Comparison of ENCODE assay signal across 16 cellular contexts in the genomic region with DNA sequence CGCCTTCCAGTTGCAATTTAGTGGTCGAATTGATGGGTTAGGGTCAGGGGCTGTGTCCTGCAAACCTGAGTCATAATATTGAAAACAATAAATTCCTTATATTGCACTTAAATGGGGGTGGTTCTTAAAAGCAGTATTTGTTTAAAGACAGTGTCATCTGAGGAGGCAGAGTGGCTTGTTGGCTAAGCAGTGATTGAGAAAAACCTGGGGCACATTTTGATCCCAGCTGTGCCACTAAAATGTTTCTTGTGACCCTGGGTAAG. TPM values are rescaled to one million over a fixed set of nuclear protein-coding genes. Genes with fewer than 3 reads are reported as not detected.
DNase-seq lines count a peak whose midpoint lies in the region; ATAC-seq and TF ChIP-seq lines count a peak whose summit lies in the region.
"Had no signal": no experiment of that assay in that cellular context is flagged by ENCODE, and none has a peak within 500 bp of the region (broad histone marks: within the 10 kb centered on the region; RNA-seq: fewer than 3 reads in every experiment).

No MANE protein-coding gene starts in this region.

- peaks cover 7 to 79% of the 10 kb centered on the region in 2 experiments for H3K79me1 ChIP-seq in IMR-90 (ENCODE audit: low read depth in 1 of 2, low read length in 2 of 2)

- no peak overlapping the region for H3K23ac ChIP-seq in IMR-90 (ENCODE audit: low read depth, low read length)

- no peak overlapping the region for H3K56ac ChIP-seq in IMR-90 (ENCODE audit: extremely low read depth, insufficient read depth, low read length)

- H3K9me3 Mint-ChIP-seq in nephron progenitor cell = no peaks in the 10 kb centered on the region
- no peaks in the 10 kb centered on the region for H3K9me3 Mint-ChIP-seq in CD8-positive, alpha-beta memory T cell
- H3K9me3 Mint-ChIP-seq in activated T-helper 1 cell treated with anti-CD3 and anti-CD28 coated beads, Interleukin-12 subunit alpha, Interleukin-12 subunit beta, Interleukin-2, Interleukin-4 antibody, amounts not matched to agents 30 ng/mL and 10 ng/mL and 1 ng/mL, durations not matched to agents 14 hours and 24 hours and 36 hours = no peaks in the 10 kb centered on the region
- H3K9me3 Mint-ChIP-seq: CD4-positive, CD25-positive, alpha-beta regulatory T cell had no signal

- H3K4me3 ChIP-seq in IMR-90 (ENCODE audit: insufficient read depth, low read depth, low read length) (no peak overlapping the region), PC-3 (ENCODE audit: low read length) (peak overlapping the region; percentile 33; the same call in 1 of the 2 replicates)
- H3K4me3 ChIP-seq in CD8-positive, alpha-beta memory T cell (ENCODE audit: low read length) = no peak overlapping the region
- H3K4me3 ChIP-seq: BLaER1, GM12878, GM23248 had no signal

- DNase-seq in NCI-H2171 treated with DMSO at 0.1 percent for 48 hours (lab: John Stamatoyannopoulos, UW) (peak; percentile 14), NCI-H2171 (lab: John Stamatoyannopoulos, UW) (no peak), IMR-90 (peak; percentile 47), PC-3 (peak; percentile 75), nephron progenitor cell (no peak)
- DNase-seq in CD8-positive, alpha-beta memory T cell = no peak
- DNase-seq in stimulated activated naive CD4-positive, alpha-beta T cell treated with Interleukin-2 at 50 U/mL for 16 hours (lab: John Stamatoyannopoulos, UW) = no peak
- no peak for DNase-seq in activated T-helper 1 cell treated with anti-CD3 and anti-CD28 coated beads, Interleukin-12 subunit alpha, Interleukin-12 subunit beta, Interleukin-2, Interleukin-4 antibody, amounts not matched to agents 30 ng/mL and 10 ng/mL and 1 ng/mL, durations not matched to agents 14 hours and 24 hours and 36 hours (ENCODE audit: low spot score)
- DNase-seq: AML-193, DMS79, H7 had no signal

- no peak overlapping the region for H3K27ac ChIP-seq in IMR-90 (ENCODE audit: insufficient read depth, low read length)
- peak overlapping the region; percentile 94 for H3K27ac ChIP-seq in PC-3 (ENCODE audit: low read length)
- H3K27ac ChIP-seq in CD8-positive, alpha-beta memory T cell (ENCODE audit: low read depth, low read length) = no peak overlapping the region
- H3K27ac ChIP-seq: 22Rv1, BLaER1, GM23248 had no signal

- no peak for TF ChIP-seq POLR2A in IMR-90 (IDR thresholded peaks at IDR 0.05; ENCODE audit: low read depth, low read length)

- H2BK120ac ChIP-seq in IMR-90 (ENCODE audit: low read depth, low read length) = no peak overlapping the region

- no peak overlapping the region for H3K9ac ChIP-seq in IMR-90 (ENCODE audit: low read depth, low read length)
- H3K9ac ChIP-seq in PC-3 (ENCODE audit: low read length) = peak overlapping the region; percentile 67
- H3K9ac ChIP-seq: BLaER1, GM23248 had no signal

- dilution Hi-C loops in IMR-90 (cut with HindIII; ENCODE audit: low sequenced_read_pairs, unreplicated experiment) = no loop called here

- intact Hi-C loops in IMR-90 (cut with micrococcal nuclease) (no loop called here), PC-3 (cut with micrococcal nuclease) (loop anchor here (2.0 to 5.0 kb wide), 3 partner anchors 30 to 250 kb away; a partner anchor contains a TSS)
- intact Hi-C loops in activated T-helper 1 cell treated with anti-CD3 and anti-CD28 coated beads, Interleukin-12 subunit alpha, Interleukin-12 subunit beta, Interleukin-2, Interleukin-4 antibody, amounts not matched to agents 30 ng/mL and 10 ng/mL and 1 ng/mL, durations not matched to agents 14 hours and 24 hours and 36 hours (cut with micrococcal nuclease) = no loop called here

- H3K79me2 ChIP-seq in PC-3 (ENCODE audit: low read length) = no peaks in the 10 kb centered on the region

- H3K4ac ChIP-seq in IMR-90 (ENCODE audit: low read depth, low read length) = no peak overlapping the region

- H3K27me3 Mint-ChIP-seq in nephron progenitor cell (ENCODE audit: low read depth, poor library complexity) = no peaks in the 10 kb centered on the region
- H3K27me3 Mint-ChIP-seq in CD8-positive, alpha-beta memory T cell = no peaks in the 10 kb centered on the region
- no peaks in the 10 kb centered on the region for H3K27me3 Mint-ChIP-seq in activated T-helper 1 cell treated with anti-CD3 and anti-CD28 coated beads, Interleukin-12 subunit alpha, Interleukin-12 subunit beta, Interleukin-2, Interleukin-4 antibody, amounts not matched to agents 30 ng/mL and 10 ng/mL and 1 ng/mL, durations not matched to agents 14 hours and 24 hours and 36 hours (ENCODE audit: insufficient read depth)
- H3K27me3 Mint-ChIP-seq: CD4-positive, CD25-positive, alpha-beta regulatory T cell had no signal

- no peak overlapping the region for H2AK9ac ChIP-seq in IMR-90 (replicated peaks; ENCODE audit: low read depth, low read length, poor library complexity)

- H3K36me3 Mint-ChIP-seq in nephron progenitor cell (ENCODE audit: low read depth) = peaks cover 27% of the 10 kb centered on the region
- H3K36me3 Mint-ChIP-seq in CD8-positive, alpha-beta memory T cell = peaks cover 0 to 16% (median 7%) of the 10 kb centered on the region in 3 donors
- peaks cover 12% of the 10 kb centered on the region for H3K36me3 Mint-ChIP-seq in activated T-helper 1 cell treated with anti-CD3 and anti-CD28 coated beads, Interleukin-12 subunit alpha, Interleukin-12 subunit beta, Interleukin-2, Interleukin-4 antibody, amounts not matched to agents 30 ng/mL and 10 ng/mL and 1 ng/mL, durations not matched to agents 14 hours and 24 hours and 36 hours (ENCODE audit: low read depth)

- H3K9me1 ChIP-seq in IMR-90 (ENCODE audit: insufficient read depth, low read length) = peaks cover 24% of the 10 kb centered on the region

- H4K8ac ChIP-seq in IMR-90 (ENCODE audit: low read depth in 2 of 2, low read length in 2 of 2) = no peak overlapping the region

- no peaks in the 10 kb centered on the region for H3K9me3 ChIP-seq in IMR-90 (ENCODE audit: control insufficient read depth, insufficient read depth, low read length)
- H3K9me3 ChIP-seq in PC-3 (ENCODE audit: low read length) = no peaks in the 10 kb centered on the region
- H3K9me3 ChIP-seq in CD8-positive, alpha-beta memory T cell (ENCODE audit: low read length) = no peaks in the 10 kb centered on the region
- H3K9me3 ChIP-seq: BLaER1 had no signal

- H3F3A ChIP-seq in PC-3 (ENCODE audit: low read length, unreplicated experiment) = peaks cover 9% of the 10 kb centered on the region

- CTCF ChIA-PET in IMR-90 (lab: Yijun Ruan, JAX) (no interaction called here), PC-3 (lab: Charles Lee) (interaction anchor here (0.6 kb wide), 1 partner anchor 189 kb away, joined by 6 read pairs; no protein-coding TSS in a partner anchor)
- CTCF ChIA-PET in CD8-positive, alpha-beta memory T cell (lab: Charles Lee) = interaction anchor here (1.2 kb wide), 1 partner anchor 14 kb away, joined by 3 read pairs; no protein-coding TSS in a partner anchor

- H4K91ac ChIP-seq in IMR-90 (ENCODE audit: insufficient read depth, low read depth, low read length) = no peak overlapping the region

- H2BK15ac ChIP-seq in IMR-90 (ENCODE audit: low read depth, low read length) = no peak overlapping the region

- H4K20me1 ChIP-seq in IMR-90 (ENCODE audit: insufficient read depth, low read length) (peaks cover 46% of the 10 kb centered on the region; the same call in 1 of the 2 replicates), PC-3 (ENCODE audit: low read length) (no peaks in the 10 kb centered on the region)
- H4K20me1 ChIP-seq: BLaER1 had no signal

- no peak overlapping the region for H3K4me3 Mint-ChIP-seq in nephron progenitor cell
- no peak overlapping the region for H3K4me3 Mint-ChIP-seq in CD8-positive, alpha-beta memory T cell
- H3K4me3 Mint-ChIP-seq in activated T-helper 1 cell treated with anti-CD3 and anti-CD28 coated beads, Interleukin-12 subunit alpha, Interleukin-12 subunit beta, Interleukin-2, Interleukin-4 antibody, amounts not matched to agents 30 ng/mL and 10 ng/mL and 1 ng/mL, durations not matched to agents 14 hours and 24 hours and 36 hours = no peak overlapping the region
- H3K4me3 Mint-ChIP-seq: CD4-positive, CD25-positive, alpha-beta regulatory T cell had no signal

- POLR2A ChIA-PET in IMR-90 (lab: Charles Lee; ENCODE audit: unreplicated experiment) (interaction anchor here (0.6 kb wide), 1 partner anchor 879 kb away, joined by 5 read pairs; no protein-coding TSS in a partner anchor), PC-3 (lab: Charles Lee; ENCODE audit: unreplicated experiment) (interaction anchor here (0.6 to 0.7 kb wide), 2 partner anchors 9 to 24 kb away, joined by 6 to 7 read pairs; no protein-coding TSS in a partner anchor)
- POLR2A ChIA-PET in CD8-positive, alpha-beta memory T cell (lab: Charles Lee) = no interaction called here

- H2AK5ac ChIP-seq in IMR-90 (ENCODE audit: low read depth, low read length) = no peak overlapping the region

- H3K36me3 ChIP-seq in IMR-90 (ENCODE audit: control insufficient read depth, insufficient read depth, low read length) (peaks cover 5% of the 10 kb centered on the region; the same call in 1 of the 2 replicates), PC-3 (ENCODE audit: low read depth, low read length) (no peaks in the 10 kb centered on the region)
- H3K36me3 ChIP-seq in CD8-positive, alpha-beta memory T cell (ENCODE audit: insufficient read depth, low read length) = no peaks in the 10 kb centered on the region

- H3K27me3 ChIP-seq in IMR-90 (ENCODE audit: control insufficient read depth, insufficient read depth, low read length) (no peaks in the 10 kb centered on the region), PC-3 (ENCODE audit: low read length) (no peaks in the 10 kb centered on the region)
- no peaks in the 10 kb centered on the region for H3K27me3 ChIP-seq in CD8-positive, alpha-beta memory T cell (ENCODE audit: insufficient read depth, low read length, poor library complexity, severe bottlenecking)
- H3K27me3 ChIP-seq: BLaER1 had no signal

- no peak overlapping the region for H4K5ac ChIP-seq in IMR-90 (ENCODE audit: low read depth, low read length)

- no peak overlapping the region for H3K18ac ChIP-seq in IMR-90 (ENCODE audit: low read depth, low read length)

- no peak overlapping the region for H2BK5ac ChIP-seq in IMR-90 (ENCODE audit: low read depth, low read length, poor library complexity, severe bottlenecking)

- H2AFZ ChIP-seq in IMR-90 (replicated peaks; ENCODE audit: low read length, poor library complexity) (no peak overlapping the region), PC-3 (ENCODE audit: low read length) (no peak overlapping the region)
- H2AFZ ChIP-seq: GM23248 had no signal

- TF ChIP-seq RAD21 in IMR-90 (IDR thresholded peaks at IDR 0.05; ENCODE audit: low read length) = no peak

- no peak overlapping the region for H2BK20ac ChIP-seq in IMR-90 (ENCODE audit: low read depth, low read length)

- TF ChIP-seq CTCF in IMR-90 (conservative IDR thresholded peaks at IDR 0.05; ENCODE audit: low read depth, low read length) (no peak), PC-3 (conservative IDR thresholded peaks at IDR 0.05; ENCODE audit: low read depth, low read length) (no peak), nephron progenitor cell (IDR thresholded peaks at IDR 0.05) (no peak)

- H3K14ac ChIP-seq in IMR-90 (replicated peaks; ENCODE audit: low read depth, low read length) = no peak overlapping the region

- H3K27ac Mint-ChIP-seq in nephron progenitor cell = peak overlapping the region; percentile 15
- no peak overlapping the region for H3K27ac Mint-ChIP-seq in CD8-positive, alpha-beta memory T cell
- H3K27ac Mint-ChIP-seq in activated T-helper 1 cell treated with anti-CD3 and anti-CD28 coated beads, Interleukin-12 subunit alpha, Interleukin-12 subunit beta, Interleukin-2, Interleukin-4 antibody, amounts not matched to agents 30 ng/mL and 10 ng/mL and 1 ng/mL, durations not matched to agents 14 hours and 24 hours and 36 hours = no peak overlapping the region

- no CpG with 5 or more reads among the region's 2 CpGs for WGBS in IMR-90 (ENCODE audit: extremely low coverage in 2 of 2, insufficient read length in 1 of 2), 2 experiments

- H3K9me2 ChIP-seq in PC-3 (replicated peaks; ENCODE audit: low read length) = no peaks in the 10 kb centered on the region

- BruUV-seq in IMR-90 (replicated peaks; lab: Mats Ljungman, UMichigan) (no TSS peak), PC-3 (replicated peaks; lab: Mats Ljungman, UMichigan) (no TSS peak)

- no peak overlapping the region for H3K4me2 ChIP-seq in IMR-90 (ENCODE audit: low read depth, low read length)
- peak overlapping the region; percentile 68 for H3K4me2 ChIP-seq in PC-3 (ENCODE audit: low read length)
- H3K4me2 ChIP-seq: BLaER1 had no signal

- ATAC-seq in IMR-90 (ENCODE audit: low read depth) (no peak; the same call in 1 of the 2 replicates), PC-3 (peak; percentile 46; the same call in 1 of the 2 replicates)
- ATAC-seq: GM12878 had no signal

- in situ Hi-C loops in IMR-90 (cut with MboI; ENCODE audit: low sequenced_read_pairs) = no loop called here

- H3K4me1 Mint-ChIP-seq in nephron progenitor cell = peaks cover 49% of the 10 kb centered on the region
- peaks cover 21 to 34% (median 23%) of the 10 kb centered on the region in 3 donors for H3K4me1 Mint-ChIP-seq in CD8-positive, alpha-beta memory T cell
- peaks cover 56% of the 10 kb centered on the region for H3K4me1 Mint-ChIP-seq in activated T-helper 1 cell treated with anti-CD3 and anti-CD28 coated beads, Interleukin-12 subunit alpha, Interleukin-12 subunit beta, Interleukin-2, Interleukin-4 antibody, amounts not matched to agents 30 ng/mL and 10 ng/mL and 1 ng/mL, durations not matched to agents 14 hours and 24 hours and 36 hours (ENCODE audit: low read depth)

- H3K4me1 ChIP-seq in IMR-90 (ENCODE audit: control insufficient read depth, insufficient read depth, low read length) = peaks cover 11% of the 10 kb centered on the region
- H3K4me1 ChIP-seq in PC-3 (ENCODE audit: insufficient read depth, low read length) = peaks cover 39% of the 10 kb centered on the region
- no peaks in the 10 kb centered on the region for H3K4me1 ChIP-seq in CD8-positive, alpha-beta memory T cell (ENCODE audit: insufficient read depth, low read length)

RNA-seq across cellular contexts. Expression of a gene that starts 48.4 kb away (rescaled TPM):
- total RNA-seq in IMR-90 (2012; rRNA removed) (23.6 and 25.8 TPM in 2 replicates), PC-3 (2014; rRNA removed) (12.1 and 20.7 TPM in 2 replicates)
- polyA plus RNA-seq in IMR-90 (2012; rRNA removed) = 18.6 and 20.3 TPM in 2 replicates
- polyA plus RNA-seq in IMR-90 (2012; cell fraction: cytosol; rRNA removed) = 10.6 and 17.8 TPM in 2 replicates
- 33.2 and 40.4 TPM in 2 replicates for polyA plus RNA-seq in IMR-90 (2012; cell fraction: nucleus; rRNA removed; ENCODE audit: low replicate concordance)
- 10 to 100 TPM in 1 of 2 experiments, 1 to 10 TPM in 1; 9.3 to 10.2 TPM for total RNA-seq in CD8-positive, alpha-beta memory T cell
- polyA plus RNA-seq in CD8-positive, alpha-beta memory T cell = 6.8 TPM
- total RNA-seq in activated T-helper 1 cell treated with anti-CD3 and anti-CD28 coated beads, Interleukin-12 subunit alpha, Interleukin-12 subunit beta, Interleukin-2, Interleukin-4 antibody, amounts not matched to agents 30 ng/mL and 10 ng/mL and 1 ng/mL, durations not matched to agents 14 hours and 24 hours and 36 hours = 6.7 and 7.3 TPM in 2 replicates

Comparison
In these comparisons a context has a peak if more than half of its experiments do, and no peak if none do; other contexts are left out.
1. DNase-seq: peak in NCI-H2171 treated with DMSO at 0.1 percent for 48 hours (single experiment), IMR-90 (single experiment) and PC-3 (single experiment); none in NCI-H2171 (single experiment), nephron progenitor cell (single experiment), CD8-positive, alpha-beta memory T cell (0 of 5), stimulated activated naive CD4-positive, alpha-beta T cell treated with Interleukin-2 at 50 U/mL for 16 hours (single experiment) and activated T-helper 1 cell treated with anti-CD3 and anti-CD28 coated beads, Interleukin-12 subunit alpha, Interleukin-12 subunit beta, Interleukin-2, Interleukin-4 antibody, amounts not matched to agents 30 ng/mL and 10 ng/mL and 1 ng/mL, durations not matched to agents 14 hours and 24 hours and 36 hours (single experiment).